ENCODE assay signal across 27 cellular contexts in genomic region chr14:94946244-94946643, GRCh38.
DNase-seq lines count a peak whose midpoint lies in the region; ATAC-seq and TF ChIP-seq lines count a peak whose summit lies in the region.
"Had no signal": no experiment of that assay in that cellular context is flagged by ENCODE, and none has a peak within 500 bp of the region (broad histone marks: within the 10 kb centered on the region; RNA-seq: fewer than 3 reads in every experiment).

No MANE protein-coding gene starts in this region.

- peak overlapping the region; percentile 62 for H4K91ac ChIP-seq in neuronal stem cell (ENCODE audit: low read depth, low read length, poor library complexity)

- H2BK120ac ChIP-seq in neuronal stem cell (ENCODE audit: low read depth, low read length): no peak overlapping the region

- DNase-seq in activated CD8-positive, alpha-beta memory T cell treated with anti-CD3 and anti-CD28 coated beads, Interleukin-2, amount 10 ng/mL, durations not matched to agents 7 days and 5 days: peak; percentile 72
- no peak for DNase-seq in activated CD8-positive, alpha-beta memory T cell treated with anti-CD3 and anti-CD28 coated beads for 24 hours
- DNase-seq in DND-41 (peak; percentile 69), neuronal stem cell (ENCODE audit: low spot score) (no peak), GM10248 (ENCODE audit: extremely low spot score) (no peak), LoVo (ENCODE audit: low spot score) (no peak)
- DNase-seq: adrenal gland; body of pancreas; left lung; mesenchymal stem cell; MG63; NCI-H1105 treated with DMSO at 0.1 percent for 48 hours; NCI-H2029 treated with DMSO at 0.1 percent for 48 hours; NCI-H2227 treated with DMSO at 0.1 percent for 48 hours; NCI-H526 treated with DMSO at 0.1 percent for 48 hours; pancreas; stimulated activated CD4-positive, alpha-beta T cell treated with anti-CD3 and anti-CD28 coated beads, Interleukin-1b, Interleukin-23, amount 100 ng/mL, for 48 hours; SW 1271; trophoblast cell had no signal

- no peaks in the 10 kb centered on the region for H3K9me3 Mint-ChIP-seq in activated CD8-positive, alpha-beta memory T cell treated with anti-CD3 and anti-CD28 coated beads, Interleukin-2, amount 10 ng/mL, durations not matched to agents 7 days and 5 days (ENCODE audit: low read depth)
- no peaks in the 10 kb centered on the region for H3K9me3 Mint-ChIP-seq in activated T-helper 17 cell treated with anti-CD3 and anti-CD28 coated beads, Interleukin-2, amount 50 U/mL, for 72 hours
- H3K9me3 Mint-ChIP-seq: activated T-helper 2 cell treated with anti-CD3 and anti-CD28 coated beads, Interferon-gamma antibody, Interleukin-2, Interleukin-4, amounts not matched to agents 10 μg/mL and 5 μg/mL and 100 μg/mL, durations not matched to agents 14 hours and 24 hours and 36 hours; GM23338 had no signal

- WGBS in neuronal stem cell (ENCODE audit: extremely low coverage in 2 of 2, insufficient read length in 2 of 2, insufficient replicate concordance in 1 of 2), 2 donors: no CpG with 5 or more reads among the region's 3 CpGs

- CTCF ChIA-PET in activated CD8-positive, alpha-beta memory T cell treated with anti-CD3 and anti-CD28 coated beads, Interleukin-2, amount 10 ng/mL, durations not matched to agents 7 days and 5 days (lab: Charles Lee): no interaction called here
- CTCF ChIA-PET in GM10248 (lab: Yijun Ruan, JAX): no interaction called here

- no peaks in the 10 kb centered on the region for H3K79me1 ChIP-seq in neuronal stem cell (ENCODE audit: low read depth, low read length)

- no peaks in the 10 kb centered on the region for H3K79me2 ChIP-seq in DND-41 (ENCODE audit: insufficient read depth, low read length)

- peak overlapping the region; percentile 54 for H3K4me3 Mint-ChIP-seq in activated CD8-positive, alpha-beta memory T cell treated with anti-CD3 and anti-CD28 coated beads, Interleukin-2, amount 10 ng/mL, durations not matched to agents 7 days and 5 days
- peak overlapping the region; percentile 42 for H3K4me3 Mint-ChIP-seq in activated T-helper 17 cell treated with anti-CD3 and anti-CD28 coated beads, Interleukin-2, amount 50 U/mL, for 72 hours
- H3K4me3 Mint-ChIP-seq: GM23338, nephron had no signal

- H2AFZ ChIP-seq in DND-41 (ENCODE audit: low read depth, low read length) (no peak overlapping the region), neuronal stem cell (ENCODE audit: low read length) (no peak overlapping the region)
- H2AFZ ChIP-seq: GM23338 had no signal

- H2AK5ac ChIP-seq in neuronal stem cell (ENCODE audit: low read depth, low read length): no peak overlapping the region

- no peak overlapping the region for H3K23ac ChIP-seq in neuronal stem cell (ENCODE audit: low read depth, low read length, poor library complexity)

- H3K36me3 ChIP-seq in DND-41 (ENCODE audit: insufficient read depth, low read length) (no peaks in the 10 kb centered on the region), neuronal stem cell (replicated peaks in 1 of 2; ENCODE audit: control insufficient read depth in 2 of 2, insufficient read depth in 2 of 2, low read length in 2 of 2) (no peaks in the 10 kb centered on the region)
- H3K36me3 ChIP-seq: adrenal gland, left lung, MG63, pancreas had no signal

- POLR2A ChIA-PET in GM10248 (lab: Yijun Ruan, JAX): no interaction called here

- H3K9me3 ChIP-seq in DND-41 (ENCODE audit: insufficient read depth, low read length, severe bottlenecking): no peaks in the 10 kb centered on the region
- H3K9me3 ChIP-seq in neuronal stem cell (replicated peaks in 1 of 2; ENCODE audit: control insufficient read depth in 2 of 2, insufficient read depth in 1 of 2, low read depth in 1 of 2, low read length in 2 of 2): peaks cover 0 to 4% of the 10 kb centered on the region in 2 donors
- H3K9me3 ChIP-seq: adrenal gland, body of pancreas, left lung, MG63, pancreas had no signal

- no peak overlapping the region for H2BK12ac ChIP-seq in neuronal stem cell (ENCODE audit: low read length)

- no peak overlapping the region for H3K4ac ChIP-seq in neuronal stem cell (ENCODE audit: low read length)

- no peak overlapping the region for H3K18ac ChIP-seq in neuronal stem cell (ENCODE audit: low read length)

- peak overlapping the region; percentile 68 for H3K27ac ChIP-seq in DND-41 (ENCODE audit: low read length)
- H3K27ac ChIP-seq in neuronal stem cell (replicated peaks; ENCODE audit: low read length): no peak overlapping the region
- H3K27ac ChIP-seq: adrenal gland, body of pancreas, left lung, pancreas had no signal

- peaks cover 42% of the 10 kb centered on the region for H3K4me1 ChIP-seq in DND-41 (ENCODE audit: insufficient read depth, low read length)
- H3K4me1 ChIP-seq in neuronal stem cell (ENCODE audit: control insufficient read depth in 2 of 2, insufficient read depth in 1 of 2, low read depth in 1 of 2, low read length in 2 of 2): no peaks in the 10 kb centered on the region
- H3K4me1 ChIP-seq: adrenal gland, body of pancreas, left lung, pancreas had no signal

- H3K4me2 ChIP-seq in DND-41 (ENCODE audit: insufficient read depth, low read length) (no peak overlapping the region), neuronal stem cell (ENCODE audit: insufficient read depth, low read length, poor library complexity, severe bottlenecking) (no peak overlapping the region)
- H3K4me2 ChIP-seq: GM23338, smooth muscle cell had no signal

- H3K27me3 ChIP-seq in DND-41 (ENCODE audit: insufficient read depth, low read length, poor library complexity) (no peaks in the 10 kb centered on the region), neuronal stem cell (ENCODE audit: control insufficient read depth in 3 of 3, insufficient read depth in 3 of 3, low read depth in 1 of 3, low read length in 3 of 3) (peaks cover 0 to 2% (median 0%) of the 10 kb centered on the region in 3 experiments)
- H3K27me3 ChIP-seq: adrenal gland, body of pancreas, left lung, MG63, pancreas had no signal

- no peak overlapping the region for H2BK5ac ChIP-seq in neuronal stem cell (ENCODE audit: low read length)

- H3K27ac Mint-ChIP-seq in activated CD8-positive, alpha-beta memory T cell treated with anti-CD3 and anti-CD28 coated beads, Interleukin-2, amount 10 ng/mL, durations not matched to agents 7 days and 5 days: peak overlapping the region; percentile 90
- peak overlapping the region; percentile 76 for H3K27ac Mint-ChIP-seq in activated T-helper 17 cell treated with anti-CD3 and anti-CD28 coated beads, Interleukin-2, amount 50 U/mL, for 72 hours
- H3K27ac Mint-ChIP-seq: GM23338, nephron had no signal

- peaks cover 25% of the 10 kb centered on the region for H3K4me1 Mint-ChIP-seq in activated CD8-positive, alpha-beta memory T cell treated with anti-CD3 and anti-CD28 coated beads, Interleukin-2, amount 10 ng/mL, durations not matched to agents 7 days and 5 days
- H3K4me1 Mint-ChIP-seq in activated T-helper 17 cell treated with anti-CD3 and anti-CD28 coated beads, Interleukin-2, amount 50 U/mL, for 72 hours: peaks cover 10% of the 10 kb centered on the region
- H3K4me1 Mint-ChIP-seq: GM23338, nephron had no signal

- H3K4me3 ChIP-seq in DND-41 (ENCODE audit: low read depth in 1 of 2, low read length in 2 of 2): no peak overlapping the region
- no peak overlapping the region for H3K4me3 ChIP-seq in neuronal stem cell (ENCODE audit: low read length in 2 of 2)
- H3K4me3 ChIP-seq: adrenal gland, body of pancreas, GM12878, GM23338, K562, left lung, MG63, pancreas, smooth muscle cell had no signal

- H3K14ac ChIP-seq in neuronal stem cell (ENCODE audit: low read length): no peak overlapping the region

- peaks cover 1% of the 10 kb centered on the region for H3K36me3 Mint-ChIP-seq in activated CD8-positive, alpha-beta memory T cell treated with anti-CD3 and anti-CD28 coated beads, Interleukin-2, amount 10 ng/mL, durations not matched to agents 7 days and 5 days
- H3K36me3 Mint-ChIP-seq in activated T-helper 17 cell treated with anti-CD3 and anti-CD28 coated beads, Interleukin-2, amount 50 U/mL, for 72 hours (ENCODE audit: low read depth): no peaks in the 10 kb centered on the region

- H3K9ac ChIP-seq in DND-41 (ENCODE audit: low read depth, low read length) (0 out of 2 replicates have a peak overlapping the region, but pooled peaks have one; percentile 6), neuronal stem cell (ENCODE audit: low read depth, low read length, poor library complexity) (no peak overlapping the region)

- H2BK15ac ChIP-seq in neuronal stem cell (ENCODE audit: low read length): no peak overlapping the region

- H3K27me3 Mint-ChIP-seq in activated CD8-positive, alpha-beta memory T cell treated with anti-CD3 and anti-CD28 coated beads, Interleukin-2, amount 10 ng/mL, durations not matched to agents 7 days and 5 days: peaks cover 54% of the 10 kb centered on the region
- H3K27me3 Mint-ChIP-seq in activated T-helper 17 cell treated with anti-CD3 and anti-CD28 coated beads, Interleukin-2, amount 50 U/mL, for 72 hours: no peaks in the 10 kb centered on the region

- ATAC-seq in activated CD8-positive, alpha-beta memory T cell treated with anti-CD3 and anti-CD28 coated beads, Interleukin-2, amount 10 ng/mL, durations not matched to agents 7 days and 5 days: peak; percentile 79
- peak; percentile 82 for ATAC-seq in DND-41 (ENCODE audit: insufficient read depth, low read depth)
- ATAC-seq in activated T-helper 17 cell treated with anti-CD3 and anti-CD28 coated beads, Interleukin-2, amount 50 U/mL, for 72 hours (replicated peaks): peak; percentile 73
- no peak for ATAC-seq in GM18517 (IDR thresholded peaks at IDR 0.05; ENCODE audit: unreplicated experiment)
- ATAC-seq: body of pancreas, GM12878, GM23338, K562, left lung, pancreas had no signal

- TF ChIP-seq CTCF in DND-41 (IDR thresholded peaks at IDR 0.05; ENCODE audit: borderline replicate concordance, extremely low read depth, low read length, poor library complexity, severe bottlenecking) (no peak), GM10248 (IDR thresholded peaks at IDR 0.05; ENCODE audit: control extremely low read depth, extremely low read depth, low read depth, missing control alignments) (no peak)

- H4K8ac ChIP-seq in neuronal stem cell (ENCODE audit: low read depth, low read length): peak overlapping the region; percentile 75

- H4K20me1 ChIP-seq in DND-41 (ENCODE audit: insufficient read depth, low read length): no peaks in the 10 kb centered on the region

Comparison
In these comparisons a context has a peak if more than half of its experiments do, and no peak if none do; other contexts are left out.
1. DNase-seq: peak in activated CD8-positive, alpha-beta memory T cell treated with anti-CD3 and anti-CD28 coated beads, Interleukin-2, amount 10 ng/mL, durations not matched to agents 7 days and 5 days (single experiment) and DND-41 (single experiment); none in activated CD8-positive, alpha-beta memory T cell treated with anti-CD3 and anti-CD28 coated beads for 24 hours (single experiment), neuronal stem cell (single experiment), GM10248 (single experiment) and LoVo (single experiment).